In the genomic region with DNA sequence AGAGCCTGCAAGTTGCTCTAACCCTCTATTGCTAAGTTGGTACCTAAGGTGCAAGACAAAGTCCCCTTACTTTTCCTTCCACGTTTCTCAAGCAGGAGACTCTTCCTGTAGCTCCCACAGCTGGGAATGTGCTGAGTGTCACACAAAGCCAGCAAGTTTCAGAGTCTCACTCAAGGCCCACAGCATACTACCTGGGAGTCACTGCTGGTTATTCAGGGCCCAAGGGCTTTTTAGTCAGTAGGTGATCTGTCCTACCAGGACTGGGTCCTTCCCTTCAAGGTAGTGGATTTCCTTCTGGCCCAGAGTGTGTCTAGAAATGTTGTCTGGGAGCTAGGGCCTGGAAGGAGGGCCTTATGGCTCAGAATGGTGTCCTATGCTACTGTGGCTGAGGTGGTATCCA, we compare ENCODE assay signal across 25 cellular contexts.
"Had no signal": no experiment of that assay in that cellular context is flagged by ENCODE, and none has a peak within 500 bp of the region (broad histone marks: within the 10 kb centered on the region; RNA-seq: fewer than 3 reads in every experiment).

No MANE protein-coding gene starts in this region.

- H3K27me3 ChIP-seq: heart right ventricle, hepatocyte, ovary, suprapubic skin, tibial artery, uterus had no signal

- H3K4me3 Mint-ChIP-seq: memory B cell; naive B cell; natural killer cell; stimulated activated effector memory CD8-positive, alpha-beta T cell treated with anti-CD3 and anti-CD28 coated beads, Interleukin-12 subunit alpha, Interleukin-12 subunit beta, amount 100 ng/mL, for 72 hours; stimulated activated naive CD8-positive, alpha-beta T cell treated with anti-CD3 and anti-CD28 coated beads, Interleukin-15, Interleukin-2, amounts not matched to agents 100 ng/mL and 50 ng/mL, for 24 hours; type B pancreatic cell had no signal

- H3K9me3 Mint-ChIP-seq: memory B cell; naive B cell; natural killer cell; stimulated activated effector memory CD8-positive, alpha-beta T cell treated with anti-CD3 and anti-CD28 coated beads, Interleukin-12 subunit alpha, Interleukin-12 subunit beta, amount 100 ng/mL, for 72 hours; stimulated activated naive CD8-positive, alpha-beta T cell treated with anti-CD3 and anti-CD28 coated beads, Interleukin-15, Interleukin-2, amounts not matched to agents 100 ng/mL and 50 ng/mL, for 24 hours had no signal

- H3K27ac Mint-ChIP-seq: memory B cell; naive B cell; natural killer cell; stimulated activated effector memory CD8-positive, alpha-beta T cell treated with anti-CD3 and anti-CD28 coated beads, Interleukin-12 subunit alpha, Interleukin-12 subunit beta, amount 100 ng/mL, for 72 hours; stimulated activated naive CD8-positive, alpha-beta T cell treated with anti-CD3 and anti-CD28 coated beads, Interleukin-15, Interleukin-2, amounts not matched to agents 100 ng/mL and 50 ng/mL, for 24 hours; type B pancreatic cell had no signal

- H2AFZ ChIP-seq: hepatocyte had no signal

- H3K4me1 ChIP-seq: left ventricle myocardium inferior, prostate gland, tibial artery, uterus had no signal

- H3K27ac ChIP-seq: heart right ventricle, hepatocyte, left ventricle myocardium inferior, ovary, prostate gland, thoracic aorta, tibial artery, uterus had no signal

- H3K4me2 ChIP-seq: hepatocyte had no signal

- DNase-seq: heart right ventricle; left ventricle myocardium inferior; naive B cell; natural killer cell; ovary; posterior cingulate gyrus; retina; right cardiac atrium; stimulated activated CD4-positive, alpha-beta T cell treated with anti-CD3 and anti-CD28 coated beads, Interleukin-12 subunit alpha, Interleukin-12 subunit beta, amount 100 ng/mL, for 4 hours; stimulated activated CD4-positive, alpha-beta T cell treated with anti-CD3 and anti-CD28 coated beads, Interleukin-15, amount 100 ng/mL, for 24 hours; stimulated activated CD4-positive, alpha-beta T cell treated with anti-CD3 and anti-CD28 coated beads, Interleukin-4, amount 100 ng/mL, for 24 hours; stimulated activated naive CD4-positive, alpha-beta T cell; tibial artery; uterus had no signal

- H3K4me3 ChIP-seq: heart right ventricle, hepatocyte, left ventricle myocardium inferior, lung, ovary, prostate gland, skin epidermis, suprapubic skin, thoracic aorta, tibial artery, uterus had no signal

- ATAC-seq: heart right ventricle; natural killer cell; right cardiac atrium; sciatic nerve; stimulated activated effector memory CD8-positive, alpha-beta T cell treated with anti-CD3 and anti-CD28 coated beads, Interleukin-12 subunit alpha, Interleukin-12 subunit beta, amount 100 ng/mL, for 72 hours had no signal

- H3K79me2 ChIP-seq: hepatocyte had no signal

- H3K36me3 Mint-ChIP-seq: naive B cell; natural killer cell; stimulated activated effector memory CD8-positive, alpha-beta T cell treated with anti-CD3 and anti-CD28 coated beads, Interleukin-12 subunit alpha, Interleukin-12 subunit beta, amount 100 ng/mL, for 72 hours; type B pancreatic cell had no signal

- H3K27me3 Mint-ChIP-seq: naive B cell, type B pancreatic cell had no signal

- H3K9me3 ChIP-seq: ovary, prostate gland, suprapubic skin, thoracic aorta, tibial artery, uterus had no signal

- H3K36me3 ChIP-seq: heart right ventricle, left ventricle myocardium inferior, ovary, prostate gland, suprapubic skin, thoracic aorta, tibial artery, uterus had no signal
